Comparison of ENCODE assay signal across 15 cellular contexts in genomic region chr12:108814462-108815211, GRCh38. TPM values are rescaled to one million over a fixed set of nuclear protein-coding genes. Genes with fewer than 3 reads are reported as not detected.
DNase-seq lines count a peak whose midpoint lies in the region; ATAC-seq, FAIRE-seq and TF ChIP-seq lines count a peak whose summit lies in the region.
"Had no signal": no experiment of that assay in that cellular context is flagged by ENCODE, and none has a peak within 500 bp of the region (broad histone marks: within the 10 kb centered on the region; RNA-seq: fewer than 3 reads in every experiment).

No MANE protein-coding gene starts in this region.

- no peaks in the 10 kb centered on the region for H3K36me3 ChIP-seq in K562 (ENCODE audit: control insufficient read depth, insufficient read depth, low read length)

- POLR2A ChIA-PET in K562 (lab: Yijun Ruan, JAX) = interaction anchor here (0.6 kb wide), 1 partner anchor 13 kb away, joined by 3 read pairs; no protein-coding TSS in a partner anchor

- in situ Hi-C loops in K562 (cut with MboI) = no loop called here

- peak; percentile 28 for DNase-seq in DMS79 treated with DMSO at 0.1 percent for 48 hours (lab: John Stamatoyannopoulos, UW)
- no peak for DNase-seq in DMS79 (lab: John Stamatoyannopoulos, UW)
- DNase-seq in K562 (ENCODE audit: extremely low read depth in 1 of 4, low spot score in 3 of 4) = no peak
- peak; percentile 70 for DNase-seq in left ventricle myocardium superior
- DNase-seq in activated naive CD4-positive, alpha-beta T cell treated with anti-CD3 and anti-CD28 coated beads, Interleukin-2, amount 10 ng/mL, durations not matched to agents 7 days and 5 days = no peak
- DNase-seq: COR-L47, foreskin melanocyte, NCI-H146 had no signal

- TF ChIP-seq CTCF in K562 (IDR thresholded peaks at IDR 0.05 in 2 of 3, conservative IDR thresholded peaks at IDR 0.05 in 1 of 3; ENCODE audit: insufficient read depth in 2 of 3, low read depth in 1 of 3, low read length in 3 of 3) = no peak

- no peak overlapping the region for H2AFZ ChIP-seq in K562 (ENCODE audit: low read depth, low read length)

- peaks cover 9% of the 10 kb centered on the region; the same call in 1 of the 2 replicates for H4K20me1 ChIP-seq in K562 (replicated peaks; ENCODE audit: control insufficient read depth, insufficient read depth, low read length)

- no peaks in the 10 kb centered on the region for H3K9me3 ChIP-seq in K562 (replicated peaks; ENCODE audit: control insufficient read depth, insufficient read depth, low read depth, low read length)

- no peaks in the 10 kb centered on the region for H3K9me3 Mint-ChIP-seq in stimulated activated memory B cell treated with anti-CD40 and anti-IgM and Interleukin-4, amounts not matched to agents 10 μg/mL and 1 μg/mL and 100 μg/mL, for 72 hours
- no peaks in the 10 kb centered on the region for H3K9me3 Mint-ChIP-seq in activated naive CD4-positive, alpha-beta T cell treated with anti-CD3 and anti-CD28 coated beads, Interleukin-2, amount 10 ng/mL, durations not matched to agents 7 days and 5 days

- H3K4me2 ChIP-seq in K562 (ENCODE audit: insufficient read depth, low read length) = no peak overlapping the region

- no peak overlapping the region for H3K27ac ChIP-seq in K562 (ENCODE audit: extremely low read depth, low read depth, low read length)
- H3K27ac ChIP-seq: SK-N-MC had no signal

- H3K9ac ChIP-seq in K562 (ENCODE audit: insufficient read depth in 1 of 2, low read depth in 2 of 2, low read length in 2 of 2) = 0 out of 4 replicates have a peak overlapping the region, but pooled peaks of 1 of the 2 experiments have one; percentile 8

- H3K27me3 ChIP-seq in K562 (ENCODE audit: control insufficient read depth in 2 of 2, insufficient read depth in 2 of 2, low read length in 2 of 2) = no peaks in the 10 kb centered on the region
- H3K27me3 ChIP-seq: dorsolateral prefrontal cortex had no signal

- peaks cover 11% of the 10 kb centered on the region for H3K4me1 Mint-ChIP-seq in stimulated activated memory B cell treated with anti-CD40 and anti-IgM and Interleukin-4, amounts not matched to agents 10 μg/mL and 1 μg/mL and 100 μg/mL, for 72 hours
- no peaks in the 10 kb centered on the region for H3K4me1 Mint-ChIP-seq in activated naive CD4-positive, alpha-beta T cell treated with anti-CD3 and anti-CD28 coated beads, Interleukin-2, amount 10 ng/mL, durations not matched to agents 7 days and 5 days

- H3K27me3 Mint-ChIP-seq in stimulated activated memory B cell treated with anti-CD40 and anti-IgM and Interleukin-4, amounts not matched to agents 10 μg/mL and 1 μg/mL and 100 μg/mL, for 72 hours = no peaks in the 10 kb centered on the region
- H3K27me3 Mint-ChIP-seq in activated naive CD4-positive, alpha-beta T cell treated with anti-CD3 and anti-CD28 coated beads, Interleukin-2, amount 10 ng/mL, durations not matched to agents 7 days and 5 days = no peaks in the 10 kb centered on the region

- intact Hi-C loops in K562 (cut with micrococcal nuclease) (no loop called here), left ventricle myocardium superior (cut with micrococcal nuclease) (no loop called here)

- no peaks in the 10 kb centered on the region for H3K79me2 ChIP-seq in K562 (ENCODE audit: control insufficient read depth, insufficient read depth, low read length)

- TF ChIP-seq RAD21 in K562 (CRISPR knock-in tag; conservative IDR thresholded peaks at IDR 0.05 in 1 of 2, IDR thresholded peaks at IDR 0.05 in 1 of 2) = no peak

- WGBS in K562 (ENCODE audit: insufficient coverage, low coverage, missing lambda C conversion rate) = 69% methylated on average over 20 of the region's 27 CpGs

- CTCF ChIA-PET in K562 (lab: Yijun Ruan, JAX; ENCODE audit: low intra/inter-chr PET ratio) = no interaction called here
- CTCF ChIA-PET in activated naive CD4-positive, alpha-beta T cell treated with anti-CD3 and anti-CD28 coated beads, Interleukin-2, amount 10 ng/mL, durations not matched to agents 7 days and 5 days (lab: Charles Lee) = interaction anchor here (1.5 to 1.6 kb wide), 2 partner anchors 11 to 151 kb away, joined by 3 to 6 read pairs; no protein-coding TSS in a partner anchor

- ATAC-seq in K562 (no peak), left ventricle myocardium superior (peak; percentile 55), GM19395 (IDR thresholded peaks at IDR 0.05; ENCODE audit: unreplicated experiment) (no peak), GM18907 (IDR thresholded peaks at IDR 0.05; ENCODE audit: unreplicated experiment) (no peak)
- no peak for ATAC-seq in stimulated activated memory B cell treated with anti-CD40 and anti-IgM and Interleukin-4, amounts not matched to agents 10 μg/mL and 1 μg/mL and 100 μg/mL, for 72 hours

- H3K4me3 ChIP-seq in K562 = no peak overlapping the region
- H3K4me3 ChIP-seq: dorsolateral prefrontal cortex, SK-N-MC had no signal

- peaks cover 0 to 12% of the 10 kb centered on the region in 2 experiments; a peak in 3 of 5 replicates for H3K4me1 ChIP-seq in K562 (replicated peaks in 1 of 2; ENCODE audit: control insufficient read depth in 2 of 2, insufficient read depth in 2 of 2, low read length in 2 of 2)

- TF ChIP-seq POLR2A in K562 (conservative IDR thresholded peaks at IDR 0.05) = no peak

- peak overlapping the region; percentile 24 for H3K27ac Mint-ChIP-seq in stimulated activated memory B cell treated with anti-CD40 and anti-IgM and Interleukin-4, amounts not matched to agents 10 μg/mL and 1 μg/mL and 100 μg/mL, for 72 hours
- no peak overlapping the region for H3K27ac Mint-ChIP-seq in activated naive CD4-positive, alpha-beta T cell treated with anti-CD3 and anti-CD28 coated beads, Interleukin-2, amount 10 ng/mL, durations not matched to agents 7 days and 5 days

- FAIRE-seq in K562 (lab: Jason Lieb, UNC) = no peak
- FAIRE-seq: A204.1, islet of Langerhans had no signal

- TF ChIP-seq EP300 in K562 (IDR thresholded peaks at IDR 0.05; ENCODE audit: low read length) = no peak

- no peak overlapping the region for H3K4me3 Mint-ChIP-seq in stimulated activated memory B cell treated with anti-CD40 and anti-IgM and Interleukin-4, amounts not matched to agents 10 μg/mL and 1 μg/mL and 100 μg/mL, for 72 hours
- no peak overlapping the region for H3K4me3 Mint-ChIP-seq in activated naive CD4-positive, alpha-beta T cell treated with anti-CD3 and anti-CD28 coated beads, Interleukin-2, amount 10 ng/mL, durations not matched to agents 7 days and 5 days

- H3K9me1 ChIP-seq in K562 (ENCODE audit: control insufficient read depth, insufficient read depth, low read length) = no peaks in the 10 kb centered on the region

- H3K36me3 Mint-ChIP-seq in stimulated activated memory B cell treated with anti-CD40 and anti-IgM and Interleukin-4, amounts not matched to agents 10 μg/mL and 1 μg/mL and 100 μg/mL, for 72 hours = peaks cover 51% of the 10 kb centered on the region
- H3K36me3 Mint-ChIP-seq in activated naive CD4-positive, alpha-beta T cell treated with anti-CD3 and anti-CD28 coated beads, Interleukin-2, amount 10 ng/mL, durations not matched to agents 7 days and 5 days = peaks cover 17% of the 10 kb centered on the region

- no TSS peak for BruUV-seq in K562 (replicated peaks; lab: Mats Ljungman, UMichigan)

TF ChIP-seq in K562, 482 proteins besides CTCF, POLR2A, EP300 and RAD21 (continues in another document):
- TF ChIP-seq AFF1 (IDR thresholded peaks at IDR 0.05; ENCODE audit: low read depth in 1 of 2, partially characterized antibody in 2 of 2) = no peak

RNA-seq across cellular contexts. Expression of gene SSH1, which starts 42.7 kb away (rescaled TPM):
- 12.8 and 19.4 TPM in 2 replicates for total RNA-seq in K562 (2011; cell fraction: chromatin; rRNA removed; ENCODE audit: low replicate concordance)
- 8.0 and 10.2 TPM in 2 replicates for total RNA-seq in K562 (2011; cell fraction: nucleolus; rRNA removed)
- total RNA-seq in K562 (2011; cell fraction: nucleoplasm; rRNA removed) = 7.7 and 9.5 TPM in 2 replicates
- total RNA-seq in K562 (2014; rRNA removed) (2.0 and 2.9 TPM in 2 replicates), K562 (2014; rRNA removed; fragmentation: Illumina TruSeq; extraction: Trizol) (2.3 and 2.5 TPM in 2 replicates), K562 (2015; rRNA removed; fragmentation: Illumina TruSeq; extraction: Trizol) (1.7 and 2.2 TPM in 2 replicates), K562 (2021) (5.5 and 6.5 TPM in 2 replicates), left ventricle myocardium superior (31.2 TPM)
- polyA plus RNA-seq in K562 (2011; rRNA removed) (3.4 and 4.2 TPM in 2 replicates), K562 (2014; fragmentation: Illumina TruSeq; extraction: Trizol) (2.5 and 3.1 TPM in 2 replicates), K562 (2014; fragmentation: Nextera tagmentation; extraction: Ambion mirVana) (under 1 TPM; 0.41 to 0.45 TPM), K562 (2014; rRNA removed) (2.3 and 2.8 TPM in 2 replicates)
- polyA plus RNA-seq in K562 (2011; cell fraction: cytosol; rRNA removed) = 2.8 and 3.3 TPM in 2 replicates
- polyA plus RNA-seq in K562 (2011; cell fraction: nucleus; rRNA removed) = 4.0 and 4.1 TPM in 2 replicates
- polyA plus RNA-seq in K562 (2012) = 3.3 and 5.5 TPM in 2 replicates
- 4.5 and 5.0 TPM in 2 replicates for polyA minus RNA-seq in K562 (2011; rRNA and poly(A)+ RNA removed)
- 2.5 and 4.4 TPM in 2 replicates for polyA minus RNA-seq in K562 (2011; cell fraction: cytosol; rRNA and poly(A)+ RNA removed)
- 4.7 and 5.2 TPM in 2 replicates for polyA minus RNA-seq in K562 (2011; cell fraction: nucleus; rRNA and poly(A)+ RNA removed)

Comparison
In these comparisons a context has a peak if more than half of its experiments do, and no peak if none do; other contexts are left out.
1. DNase-seq: peak in DMS79 treated with DMSO at 0.1 percent for 48 hours (single experiment) and left ventricle myocardium superior (single experiment); none in DMS79 (single experiment), K562 (0 of 4) and activated naive CD4-positive, alpha-beta T cell treated with anti-CD3 and anti-CD28 coated beads, Interleukin-2, amount 10 ng/mL, durations not matched to agents 7 days and 5 days (single experiment).